In the genomic region with DNA sequence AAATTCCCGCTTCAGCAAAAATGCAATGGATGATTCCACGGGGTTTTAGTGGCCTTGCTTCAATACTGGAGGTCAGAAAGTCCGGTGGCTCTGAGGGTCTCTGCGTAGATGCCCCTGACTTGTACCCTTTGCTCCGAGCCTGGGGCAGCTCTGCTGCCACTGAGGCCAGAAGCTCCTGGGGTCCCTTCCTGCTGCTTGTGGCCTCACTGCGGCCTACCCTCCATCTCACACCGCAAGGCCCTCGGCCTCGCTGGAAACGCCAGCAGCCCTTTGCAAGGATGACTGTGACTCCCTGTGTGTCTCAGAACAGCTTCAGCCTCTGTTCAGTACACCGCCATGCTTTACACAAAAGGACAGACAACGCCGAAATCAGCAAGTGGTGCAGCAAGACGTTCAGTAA, we compare ENCODE assay signal across 2 cellular contexts.
TF ChIP-seq lines count a peak whose summit lies in the region.

No MANE protein-coding gene starts in this region.

TF ChIP-seq in WTC11, 78 proteins besides CTCF, POLR2A, EP300 and RAD21:
- no peak for TF ChIP-seq ARID4B (CRISPR knock-in tag; IDR thresholded peaks at IDR 0.05; ENCODE audit: borderline replicate concordance)
- TF ChIP-seq ZNF263 (CRISPR knock-in tag; IDR thresholded peaks at IDR 0.05; ENCODE audit: low read depth) = no peak
- no peak for TF ChIP-seq ATF6 (CRISPR knock-in tag; IDR thresholded peaks at IDR 0.05)
- no peak for TF ChIP-seq ESRRA (CRISPR knock-in tag; IDR thresholded peaks at IDR 0.05; ENCODE audit: borderline replicate concordance)
- TF ChIP-seq ZNF423 (CRISPR knock-in tag; IDR thresholded peaks at IDR 0.05) = no peak
- no peak for TF ChIP-seq STAT6 (CRISPR knock-in tag; conservative IDR thresholded peaks at IDR 0.05; ENCODE audit: low read depth)
- TF ChIP-seq ZNF671 (CRISPR knock-in tag; IDR thresholded peaks at IDR 0.05) = no peak
- TF ChIP-seq CBFB (CRISPR knock-in tag; IDR thresholded peaks at IDR 0.05; ENCODE audit: low read depth) = no peak
- TF ChIP-seq SP1 (CRISPR knock-in tag; conservative IDR thresholded peaks at IDR 0.05) = no peak
TF ChIP-seq in WTC11: peak in this region for 0.

TF ChIP-seq in H1, 55 proteins besides CTCF, POLR2A, EP300 and RAD21:
- TF ChIP-seq KDM5A (IDR thresholded peaks at IDR 0.05; ENCODE audit: low read length) (no peak), CEBPB (IDR thresholded peaks at IDR 0.05; ENCODE audit: low read depth, low read length) (no peak), RXRA (IDR thresholded peaks at IDR 0.05; ENCODE audit: insufficient read depth, low read depth, low read length) (no peak), SRF (IDR thresholded peaks at IDR 0.05; ENCODE audit: low read depth, low read length) (no peak), NRF1 (IDR thresholded peaks at IDR 0.05; ENCODE audit: low read depth, low read length) (no peak), CREB1 (IDR thresholded peaks at IDR 0.05) (no peak), CTBP2 (IDR thresholded peaks at IDR 0.05; ENCODE audit: borderline replicate concordance, insufficient read depth, insufficient read length, low read length) (no peak), GABPA (IDR thresholded peaks at IDR 0.05; ENCODE audit: borderline replicate concordance, insufficient read depth, low read length) (no peak)
